Comparison of ENCODE assay signal across 15 cellular contexts in genomic region chr4:172740434-172740833, GRCh38.
DNase-seq lines count a peak whose midpoint lies in the region; ATAC-seq lines count a peak whose summit lies in the region.
"Had no signal": no experiment of that assay in that cellular context is flagged by ENCODE, and none has a peak within 500 bp of the region (broad histone marks: within the 10 kb centered on the region; RNA-seq: fewer than 3 reads in every experiment).

No MANE protein-coding gene starts in this region.

- POLR2A ChIA-PET in T-cell (lab: Charles Lee), result no interaction called here

- no peaks in the 10 kb centered on the region for H3K36me3 Mint-ChIP-seq in T-cell
- H3K36me3 Mint-ChIP-seq: type B pancreatic cell had no signal

- ATAC-seq in GM19025 (IDR thresholded peaks at IDR 0.05; ENCODE audit: low read depth, unreplicated experiment), result peak; percentile 96
- ATAC-seq in GM21786 (IDR thresholded peaks at IDR 0.05; ENCODE audit: unreplicated experiment), result peak; percentile 97
- ATAC-seq in HG03108 (IDR thresholded peaks at IDR 0.05; ENCODE audit: unreplicated experiment), result peak; percentile 92
- ATAC-seq in T-cell (replicated peaks in 1 of 4), result no peak
- ATAC-seq: activated T-cell treated with anti-CD3 and anti-CD28 coated beads, Interleukin-2, amount 50 U/mL, for 4 hours; esophagus mucosa; HCT116; right lobe of liver; Right ventricle myocardium inferior had no signal

- peak; percentile 2 for DNase-seq in kidney tubule cell (ENCODE audit: low spot score)
- no peak for DNase-seq in NCI-H748 (lab: John Stamatoyannopoulos, UW; ENCODE audit: unreplicated experiment)
- no peak for DNase-seq in T-cell
- DNase-seq in stimulated activated naive CD4-positive, alpha-beta T cell (lab: John Stamatoyannopoulos, UW), result no peak
- no peak for DNase-seq in NCI-H1105 treated with DMSO at 0.1 percent for 48 hours (lab: John Stamatoyannopoulos, UW)
- DNase-seq: activated T-cell treated with anti-CD3 and anti-CD28 coated beads, Interleukin-2, amount 50 U/mL, for 4 hours; NCI-H446 treated with DMSO at 0.1 percent for 48 hours; right lobe of liver had no signal

- H3K4me3 Mint-ChIP-seq in T-cell, result no peak overlapping the region
- H3K4me3 Mint-ChIP-seq: activated T-cell treated with anti-CD3 and anti-CD28 coated beads, Interleukin-2, amount 50 U/mL, for 4 hours; type B pancreatic cell had no signal

- peaks cover 19 to 29% (median 23%) of the 10 kb centered on the region in 3 donors for H3K9me3 Mint-ChIP-seq in T-cell

- no peaks in the 10 kb centered on the region for H3K4me1 Mint-ChIP-seq in T-cell

- CTCF ChIA-PET in T-cell (lab: Charles Lee), result no interaction called here

- H3K27me3 Mint-ChIP-seq in T-cell, result no peaks in the 10 kb centered on the region
- H3K27me3 Mint-ChIP-seq: type B pancreatic cell had no signal

- no peak overlapping the region for H3K27ac Mint-ChIP-seq in T-cell
- H3K27ac Mint-ChIP-seq: type B pancreatic cell had no signal

Comparison
In these comparisons a context has a peak if more than half of its experiments do, and no peak if none do; other contexts are left out.
1. ATAC-seq: peak in GM19025 (single experiment), GM21786 (single experiment) and HG03108 (single experiment); none in T-cell (0 of 4).